ENCODE assay signal across 8 cellular contexts in genomic region chr6:3457710-3458605, GRCh38. TPM values are rescaled to one million over a fixed set of nuclear protein-coding genes. Genes with fewer than 3 reads are reported as not detected.
DNase-seq lines count a peak whose midpoint lies in the region; ATAC-seq and TF ChIP-seq lines count a peak whose summit lies in the region.

No MANE protein-coding gene starts in this region.

- 10% methylated on average over 12 of the region's 29 CpGs; no CpG with 5 or more reads in 1 of the 2 experiments for WGBS in IMR-90 (ENCODE audit: extremely low coverage in 2 of 2, insufficient read length in 1 of 2), 2 experiments
- no CpG with 5 or more reads among the region's 29 CpGs for WGBS in mesendoderm (ENCODE audit: extremely low coverage, insufficient coverage, low lambda C conversion rate)
- WGBS in thymus, result 16% methylated on average over 29 of the region's 29 CpGs

- CTCF ChIA-PET in IMR-90 (lab: Yijun Ruan, JAX), result interaction anchor here (0.6 to 0.9 kb wide), 4 partner anchors 11 to 1104 kb away, joined by 3 read pairs; no protein-coding TSS in a partner anchor

- H3K4me3 ChIP-seq in ACC112 (ENCODE audit: low read depth, low read length) (peak overlapping the region; percentile 81), IMR-90 (ENCODE audit: insufficient read depth, low read depth, low read length) (peak overlapping the region; percentile 36; the same call in 1 of the 2 replicates), mesendoderm (ENCODE audit: low read length) (no peak overlapping the region), thymus (ENCODE audit: low read length) (peak overlapping the region; percentile 66)
- H3K4me3 ChIP-seq in effector memory CD4-positive, alpha-beta T cell (ENCODE audit: insufficient read depth, low read depth, low read length, poor library complexity, severe bottlenecking), result peak overlapping the region; percentile 63

- H2AFZ ChIP-seq in ACC112 (ENCODE audit: low read length, unreplicated experiment), result peak overlapping the region; percentile 81
- peak overlapping the region; percentile 2 for H2AFZ ChIP-seq in IMR-90 (replicated peaks; ENCODE audit: low read length, poor library complexity)

- H4K8ac ChIP-seq in IMR-90 (ENCODE audit: low read depth in 2 of 2, low read length in 2 of 2) (no peak overlapping the region), mesendoderm (ENCODE audit: low read depth, low read length) (no peak overlapping the region)

- H3K4me2 ChIP-seq in IMR-90 (ENCODE audit: low read depth, low read length) (peak overlapping the region; percentile 80), mesendoderm (ENCODE audit: low read length) (peak overlapping the region; percentile 66)

- H2AK5ac ChIP-seq in IMR-90 (ENCODE audit: low read depth, low read length) (no peak overlapping the region), mesendoderm (ENCODE audit: low read length) (no peak overlapping the region)

- BruUV-seq in IMR-90 (replicated peaks; lab: Mats Ljungman, UMichigan), result no TSS peak

- H3K56ac ChIP-seq in IMR-90 (ENCODE audit: extremely low read depth, insufficient read depth, low read length) (no peak overlapping the region), mesendoderm (ENCODE audit: low read length) (peak overlapping the region; percentile 57)

- POLR2A ChIA-PET in IMR-90 (lab: Charles Lee; ENCODE audit: unreplicated experiment), result interaction anchor here (0.6 kb wide), 1 partner anchor 125 kb away, joined by 3 read pairs; no protein-coding TSS in a partner anchor

- no peak for ATAC-seq in IMR-90 (ENCODE audit: low read depth)
- ATAC-seq in GM18861 (IDR thresholded peaks at IDR 0.05; ENCODE audit: unreplicated experiment), result no peak

- H3K27me3 ChIP-seq in ACC112 (ENCODE audit: insufficient read depth, low read length) (no peaks in the 10 kb centered on the region), IMR-90 (ENCODE audit: control insufficient read depth, insufficient read depth, low read length) (peaks cover 64% of the 10 kb centered on the region), mesendoderm (ENCODE audit: insufficient read depth, low read length, poor library complexity) (no peaks in the 10 kb centered on the region), thymus (ENCODE audit: control insufficient read depth, insufficient read depth) (peaks cover 57% of the 10 kb centered on the region)
- peaks cover 10% of the 10 kb centered on the region for H3K27me3 ChIP-seq in effector memory CD4-positive, alpha-beta T cell (replicated peaks; ENCODE audit: control insufficient read depth, insufficient read depth, low read length, poor library complexity, severe bottlenecking)

- H3K27ac ChIP-seq in ACC112 (ENCODE audit: low read depth, low read length) (no peak overlapping the region), IMR-90 (ENCODE audit: insufficient read depth, low read length) (no peak overlapping the region), mesendoderm (ENCODE audit: low read depth, low read length) (no peak overlapping the region), thymus (ENCODE audit: low read depth) (no peak overlapping the region)
- no peak overlapping the region for H3K27ac ChIP-seq in effector memory CD4-positive, alpha-beta T cell (ENCODE audit: insufficient read depth, low read length, poor library complexity, severe bottlenecking)

- H3K9me1 ChIP-seq in IMR-90 (ENCODE audit: insufficient read depth, low read length), result no peaks in the 10 kb centered on the region

- TF ChIP-seq RAD21 in IMR-90 (IDR thresholded peaks at IDR 0.05; ENCODE audit: low read length), result no peak

- no peak for DNase-seq in IMR-90
- peak; percentile 6 for DNase-seq in T-helper 9 cell
- no peak for DNase-seq in effector memory CD4-positive, alpha-beta T cell
- DNase-seq in mesendoderm, result no peak
- DNase-seq in NK-92 treated with Interleukin-12 subunit alpha and Interleukin-12 subunit beta, amount 100 ng/mL, for 24 hours (lab: John Stamatoyannopoulos, UW), result no peak

- H3K23ac ChIP-seq in IMR-90 (ENCODE audit: low read depth, low read length), result no peak overlapping the region
- H3K23ac ChIP-seq in mesendoderm (ENCODE audit: low read length), result no peak overlapping the region

- H3K36me3 ChIP-seq in ACC112 (ENCODE audit: insufficient read depth, low read length), result no peaks in the 10 kb centered on the region
- H3K36me3 ChIP-seq in IMR-90 (ENCODE audit: control insufficient read depth, insufficient read depth, low read length), result no peaks in the 10 kb centered on the region
- H3K36me3 ChIP-seq in effector memory CD4-positive, alpha-beta T cell (ENCODE audit: control insufficient read depth, insufficient read depth, low read length), result no peaks in the 10 kb centered on the region
- no peaks in the 10 kb centered on the region for H3K36me3 ChIP-seq in mesendoderm (ENCODE audit: control insufficient read depth, insufficient read depth, low read length)
- H3K36me3 ChIP-seq in thymus (ENCODE audit: control insufficient read depth, insufficient read depth), result no peaks in the 10 kb centered on the region

- H2BK20ac ChIP-seq in IMR-90 (ENCODE audit: low read depth, low read length), result no peak overlapping the region

- H3K18ac ChIP-seq in IMR-90 (ENCODE audit: low read depth, low read length) (no peak overlapping the region), mesendoderm (ENCODE audit: low read length) (no peak overlapping the region)

- no peak overlapping the region for H2AK9ac ChIP-seq in IMR-90 (replicated peaks; ENCODE audit: low read depth, low read length, poor library complexity)

- H4K20me1 ChIP-seq in IMR-90 (ENCODE audit: insufficient read depth, low read length), result 0 out of 2 replicates have a peak, but pooled peaks cover 4% of the 10 kb centered on the region

- H3K79me2 ChIP-seq in ACC112 (ENCODE audit: control insufficient read depth, insufficient read depth, low read length, unreplicated experiment) (peaks cover 24% of the 10 kb centered on the region), mesendoderm (ENCODE audit: control insufficient read depth, insufficient read depth, low read length) (peaks cover 6% of the 10 kb centered on the region)

- H2BK5ac ChIP-seq in IMR-90 (ENCODE audit: low read depth, low read length, poor library complexity, severe bottlenecking), result no peak overlapping the region
- no peak overlapping the region for H2BK5ac ChIP-seq in mesendoderm (ENCODE audit: low read length)

- H2BK15ac ChIP-seq in IMR-90 (ENCODE audit: low read depth, low read length) (no peak overlapping the region), mesendoderm (replicated peaks; ENCODE audit: low read depth) (no peak overlapping the region)

- H3K9ac ChIP-seq in IMR-90 (ENCODE audit: low read depth, low read length), result no peak overlapping the region
- peak overlapping the region; percentile 33 for H3K9ac ChIP-seq in mesendoderm (ENCODE audit: low read length)

- H3K79me1 ChIP-seq in IMR-90 (ENCODE audit: low read depth in 1 of 2, low read length in 2 of 2), result no peaks in the 10 kb centered on the region
- H3K79me1 ChIP-seq in mesendoderm (ENCODE audit: low read length), result no peaks in the 10 kb centered on the region

- H2BK120ac ChIP-seq in IMR-90 (ENCODE audit: low read depth, low read length) (no peak overlapping the region), mesendoderm (ENCODE audit: low read depth, low read length) (no peak overlapping the region)

- intact Hi-C loops in IMR-90 (cut with micrococcal nuclease), result loop anchor here (2.0 kb wide), 1 partner anchor 275 kb away; no protein-coding TSS in a partner anchor

- H3K4ac ChIP-seq in IMR-90 (ENCODE audit: low read depth, low read length), result no peak overlapping the region
- no peak overlapping the region for H3K4ac ChIP-seq in mesendoderm (ENCODE audit: low read depth, low read length)

- H3K9me3 ChIP-seq in IMR-90 (ENCODE audit: control insufficient read depth, insufficient read depth, low read length) (no peaks in the 10 kb centered on the region), thymus (ENCODE audit: control insufficient read depth) (no peaks in the 10 kb centered on the region)
- H3K9me3 ChIP-seq in effector memory CD4-positive, alpha-beta T cell (ENCODE audit: control insufficient read depth, low read length), result no peaks in the 10 kb centered on the region

- no peak overlapping the region for H3K14ac ChIP-seq in IMR-90 (replicated peaks; ENCODE audit: low read depth, low read length)

- no peak for TF ChIP-seq POLR2A in IMR-90 (IDR thresholded peaks at IDR 0.05; ENCODE audit: low read depth, low read length)

- no peak overlapping the region for H4K5ac ChIP-seq in IMR-90 (ENCODE audit: low read depth, low read length)
- no peak overlapping the region for H4K5ac ChIP-seq in mesendoderm (ENCODE audit: low read length)

- dilution Hi-C loops in IMR-90 (cut with HindIII; ENCODE audit: low sequenced_read_pairs, unreplicated experiment), result no loop called here

- in situ Hi-C loops in IMR-90 (cut with MboI; ENCODE audit: low sequenced_read_pairs), result no loop called here

- H3K4me1 ChIP-seq in ACC112 (ENCODE audit: control insufficient read depth, insufficient read depth, low read length, unreplicated experiment) (peaks cover 21% of the 10 kb centered on the region), IMR-90 (ENCODE audit: control insufficient read depth, insufficient read depth, low read length) (peaks cover 2% of the 10 kb centered on the region; the same call in 1 of the 2 replicates), mesendoderm (ENCODE audit: control insufficient read depth, low read depth, low read length) (peaks cover 4% of the 10 kb centered on the region), thymus (ENCODE audit: control insufficient read depth, insufficient read depth, low read length) (peaks cover 15% of the 10 kb centered on the region)
- H3K4me1 ChIP-seq in effector memory CD4-positive, alpha-beta T cell (ENCODE audit: control insufficient read depth, insufficient read depth, low read length, poor library complexity, severe bottlenecking), result peaks cover 22% of the 10 kb centered on the region

- no peak for TF ChIP-seq CTCF in IMR-90 (conservative IDR thresholded peaks at IDR 0.05; ENCODE audit: low read depth, low read length)

- no peak overlapping the region for H4K91ac ChIP-seq in IMR-90 (ENCODE audit: insufficient read depth, low read depth, low read length)

TF ChIP-seq in IMR-90, 13 proteins besides CTCF, POLR2A, EP300 and RAD21 (continues in another document):
- TF ChIP-seq ELK1 (IDR thresholded peaks at IDR 0.05; ENCODE audit: borderline replicate concordance, low read depth, low read length) (no peak), SMC3 (IDR thresholded peaks at IDR 0.05; ENCODE audit: low read depth, low read length) (no peak)

RNA-seq across cellular contexts. Expression of gene SLC22A23, which starts 1.1 kb away (rescaled TPM):
- total RNA-seq in IMR-90 (2012; rRNA removed), result 0.56 and 0.72 TPM in 2 replicates
- polyA plus RNA-seq in IMR-90 (2012; rRNA removed) (1.1 and 1.6 TPM in 2 replicates), thymus (16.4 TPM)
- polyA plus RNA-seq in IMR-90 (2012; cell fraction: cytosol; rRNA removed), result 1.2 and 1.9 TPM in 2 replicates
- 1.9 TPM in 2 replicates for polyA plus RNA-seq in IMR-90 (2012; cell fraction: nucleus; rRNA removed; ENCODE audit: low replicate concordance)
- 7.9 TPM for polyA plus RNA-seq in mesendoderm (2013, experiment 1 of 2)
- 8.4 TPM for polyA plus RNA-seq in mesendoderm (2013, experiment 2 of 2)
